ENCODE assay signal across 19 cellular contexts in genomic region chr15:97955529-97955928, GRCh38. TPM values are rescaled to one million over a fixed set of nuclear protein-coding genes. Genes with fewer than 3 reads are reported as not detected.
DNase-seq lines count a peak whose midpoint lies in the region; ATAC-seq and TF ChIP-seq lines count a peak whose summit lies in the region.
"Had no signal": no experiment of that assay in that cellular context is flagged by ENCODE, and none has a peak within 500 bp of the region (broad histone marks: within the 10 kb centered on the region; RNA-seq: fewer than 3 reads in every experiment).

No MANE protein-coding gene starts in this region.

- H3K4me3 ChIP-seq in Loucy (ENCODE audit: low read length, poor library complexity, severe bottlenecking) (no peak overlapping the region), transverse colon (no peak overlapping the region)
- H3K4me3 ChIP-seq: BLaER1 had no signal

- H3K36me3 Mint-ChIP-seq in activated CD4-positive, alpha-beta T cell treated with anti-CD3 and anti-CD28 coated beads, Interleukin-2, amount 10 ng/mL, durations not matched to agents 7 days and 5 days (ENCODE audit: low read depth), result no peaks in the 10 kb centered on the region
- H3K36me3 Mint-ChIP-seq in activated CD8-positive, alpha-beta T cell treated with anti-CD3 and anti-CD28 coated beads for 36 hours (ENCODE audit: low read depth), result no peaks in the 10 kb centered on the region
- H3K36me3 Mint-ChIP-seq: CD14-positive monocyte; CD4-positive, alpha-beta memory T cell; CD4-positive, CD25-positive, alpha-beta regulatory T cell; CD8-positive, alpha-beta memory T cell had no signal

- H3K4me1 Mint-ChIP-seq in activated CD4-positive, alpha-beta T cell treated with anti-CD3 and anti-CD28 coated beads, Interleukin-2, amount 10 ng/mL, durations not matched to agents 7 days and 5 days, result peaks cover 12% of the 10 kb centered on the region
- peaks cover 7% of the 10 kb centered on the region for H3K4me1 Mint-ChIP-seq in activated CD8-positive, alpha-beta T cell treated with anti-CD3 and anti-CD28 coated beads for 36 hours (ENCODE audit: low read depth)

- ATAC-seq in activated CD8-positive, alpha-beta T cell treated with anti-CD3 and anti-CD28 coated beads for 36 hours, result no peak
- ATAC-seq in GM18909 (IDR thresholded peaks at IDR 0.05; ENCODE audit: poor library complexity, unreplicated experiment), result no peak

- CTCF ChIA-PET in activated CD4-positive, alpha-beta T cell treated with anti-CD3 and anti-CD28 coated beads, Interleukin-2, amount 10 ng/mL, durations not matched to agents 7 days and 5 days (lab: Charles Lee), result no interaction called here
- CTCF ChIA-PET in activated CD8-positive, alpha-beta T cell treated with anti-CD3 and anti-CD28 coated beads for 36 hours (lab: Charles Lee), result no interaction called here

- H3K27me3 ChIP-seq in Loucy (ENCODE audit: insufficient read depth, low read length, poor library complexity, severe bottlenecking) (no peaks in the 10 kb centered on the region), transverse colon (no peaks in the 10 kb centered on the region)
- H3K27me3 ChIP-seq: BLaER1 had no signal

- no peak for TF ChIP-seq EP300 in transverse colon (IDR thresholded peaks at IDR 0.05; ENCODE audit: low read depth)

- peaks cover 25% of the 10 kb centered on the region for H3K4me1 ChIP-seq in Loucy (ENCODE audit: insufficient read depth, low read length, poor library complexity, severe bottlenecking)
- peaks cover 3 to 20% (median 14%) of the 10 kb centered on the region in 4 donors for H3K4me1 ChIP-seq in transverse colon
- H3K4me1 ChIP-seq: BE2C, Caco-2 had no signal

- intact Hi-C loops in transverse colon (cut with DNase I; ENCODE audit: low total_unique reads), result no loop called here
- intact Hi-C loops in activated CD8-positive, alpha-beta T cell treated with anti-CD3 and anti-CD28 coated beads for 36 hours (cut with micrococcal nuclease), result no loop called here

- H3K36me3 ChIP-seq in Loucy (ENCODE audit: insufficient read depth, low read length) (no peaks in the 10 kb centered on the region), transverse colon (no peaks in the 10 kb centered on the region)
- H3K36me3 ChIP-seq: BE2C, BLaER1 had no signal

- peak overlapping the region; percentile 37 for H3K27ac Mint-ChIP-seq in activated CD4-positive, alpha-beta T cell treated with anti-CD3 and anti-CD28 coated beads, Interleukin-2, amount 10 ng/mL, durations not matched to agents 7 days and 5 days
- H3K27ac Mint-ChIP-seq in activated CD8-positive, alpha-beta T cell treated with anti-CD3 and anti-CD28 coated beads for 36 hours, result no peak overlapping the region
- H3K27ac Mint-ChIP-seq: CD4-positive, alpha-beta memory T cell; CD4-positive, CD25-positive, alpha-beta regulatory T cell; CD8-positive, alpha-beta memory T cell had no signal

- TF ChIP-seq CTCF in Loucy (conservative IDR thresholded peaks at IDR 0.05; ENCODE audit: low read length), result no peak
- TF ChIP-seq CTCF in transverse colon (IDR thresholded peaks at IDR 0.05), result no peak
- no peak for TF ChIP-seq CTCF in activated CD8-positive, alpha-beta T cell treated with anti-CD3 and anti-CD28 coated beads for 36 hours (IDR thresholded peaks at IDR 0.05)

- H2AFZ ChIP-seq in Loucy (ENCODE audit: low read length), result no peak overlapping the region

- no peaks in the 10 kb centered on the region for H4K20me1 ChIP-seq in Loucy (ENCODE audit: insufficient read depth, low read length, poor library complexity, severe bottlenecking)
- H4K20me1 ChIP-seq: BLaER1 had no signal

- H3K9ac ChIP-seq in Loucy (ENCODE audit: low read depth, low read length, poor library complexity, severe bottlenecking), result no peak overlapping the region
- H3K9ac ChIP-seq: BLaER1 had no signal

- H3K9me3 Mint-ChIP-seq in activated CD4-positive, alpha-beta T cell treated with anti-CD3 and anti-CD28 coated beads, Interleukin-2, amount 10 ng/mL, durations not matched to agents 7 days and 5 days, result no peaks in the 10 kb centered on the region
- H3K9me3 Mint-ChIP-seq in activated CD8-positive, alpha-beta T cell treated with anti-CD3 and anti-CD28 coated beads for 36 hours, result no peaks in the 10 kb centered on the region

- H3F3A ChIP-seq in Loucy (ENCODE audit: low read depth), result no peaks in the 10 kb centered on the region; the same call in 1 of the 2 replicates

- H3K4me3 Mint-ChIP-seq in activated CD4-positive, alpha-beta T cell treated with anti-CD3 and anti-CD28 coated beads, Interleukin-2, amount 10 ng/mL, durations not matched to agents 7 days and 5 days, result no peak overlapping the region
- no peak overlapping the region for H3K4me3 Mint-ChIP-seq in activated CD8-positive, alpha-beta T cell treated with anti-CD3 and anti-CD28 coated beads for 36 hours
- H3K4me3 Mint-ChIP-seq: CD14-positive monocyte; CD4-positive, CD25-positive, alpha-beta regulatory T cell; CD8-positive, alpha-beta memory T cell had no signal

- in situ Hi-C loops in transverse colon (cut with MboI; ENCODE audit: low pct_ligation_motif_present in 1 of 4, low pct_unique_long_range_greater_than_20kb in 1 of 4, low sequenced_read_pairs in 3 of 4), result no loop called here

- TF ChIP-seq POLR2A in transverse colon (IDR thresholded peaks at IDR 0.05), result no peak

- H3K9me3 ChIP-seq in Loucy (ENCODE audit: insufficient read depth, low read depth, low read length) (no peaks in the 10 kb centered on the region), transverse colon (no peaks in the 10 kb centered on the region)
- H3K9me3 ChIP-seq: BE2C, Caco-2 had no signal

- peak overlapping the region in 3 of 4 donors; percentile 37 to 57 (median 48) for H3K27ac ChIP-seq in transverse colon
- H3K27ac ChIP-seq: BLaER1 had no signal

- H3K79me2 ChIP-seq in Loucy (ENCODE audit: insufficient read depth, low read length), result no peaks in the 10 kb centered on the region; the same call in 1 of the 2 replicates

- H3K4me2 ChIP-seq in Loucy (ENCODE audit: low read depth, low read length, poor library complexity, severe bottlenecking), result peak overlapping the region; percentile 31
- H3K4me2 ChIP-seq: BLaER1 had no signal

- 80 to 95% methylated on average over 4 of the region's 4 CpGs for WGBS in transverse colon (ENCODE audit: low coverage in 1 of 2), 2 donors

- POLR2A ChIA-PET in activated CD4-positive, alpha-beta T cell treated with anti-CD3 and anti-CD28 coated beads, Interleukin-2, amount 10 ng/mL, durations not matched to agents 7 days and 5 days (lab: Charles Lee), result no interaction called here
- POLR2A ChIA-PET in activated CD8-positive, alpha-beta T cell treated with anti-CD3 and anti-CD28 coated beads for 36 hours (lab: Charles Lee), result no interaction called here

- H3K9me2 ChIP-seq in Loucy (replicated peaks; ENCODE audit: low read depth, low read length), result no peaks in the 10 kb centered on the region

- peaks cover 1% of the 10 kb centered on the region for H3K27me3 Mint-ChIP-seq in activated CD4-positive, alpha-beta T cell treated with anti-CD3 and anti-CD28 coated beads, Interleukin-2, amount 10 ng/mL, durations not matched to agents 7 days and 5 days
- no peaks in the 10 kb centered on the region for H3K27me3 Mint-ChIP-seq in activated CD8-positive, alpha-beta T cell treated with anti-CD3 and anti-CD28 coated beads for 36 hours

- DNase-seq in activated CD4-positive, alpha-beta T cell treated with anti-CD3 and anti-CD28 coated beads, Interleukin-2, amount 10 ng/mL, durations not matched to agents 7 days and 5 days, result no peak
- no peak for DNase-seq in activated CD4-positive, alpha-beta T cell treated with anti-CD3 and anti-CD28 coated beads for 4 hours
- no peak for DNase-seq in transverse colon
- DNase-seq in activated CD8-positive, alpha-beta T cell treated with anti-CD3 and anti-CD28 coated beads for 36 hours, result no peak
- DNase-seq: 8988T; ACHN; BE2C; C1 segment of cervical spinal cord; Caco-2; Calu3; CD4-positive, alpha-beta memory T cell; CD4-positive, CD25-positive, alpha-beta regulatory T cell; CD8-positive, alpha-beta memory T cell; DMS79 treated with DMSO at 0.1 percent for 48 hours; GF-D8 had no signal

RNA-seq across cellular contexts. Expression of gene ARRDC4, which starts 5.0 kb away (rescaled TPM):
- total RNA-seq in activated CD4-positive, alpha-beta T cell treated with anti-CD3 and anti-CD28 coated beads, Interleukin-2, amount 10 ng/mL, durations not matched to agents 7 days and 5 days, result under 1 TPM; 0.52 to 0.56 TPM
- 100 to 1,000 TPM in 1 of 4 donors, 10 to 100 TPM in 3; 35.9 to 188 (median 70.7) TPM for total RNA-seq in transverse colon
- under 1 TPM; 0.90 to 0.94 TPM for total RNA-seq in activated CD8-positive, alpha-beta T cell treated with anti-CD3 and anti-CD28 coated beads for 36 hours

Comparison
In these comparisons a context has a peak if more than half of its experiments do, and no peak if none do; other contexts are left out.
1. RNA of gene ARRDC4, which starts 5.0 kb away (total RNA-seq): 35.9 to 188 TPM in transverse colon; 0.90 to 0.94 TPM in activated CD8-positive, alpha-beta T cell treated with anti-CD3 and anti-CD28 coated beads for 36 hours and 0.52 to 0.56 TPM in activated CD4-positive, alpha-beta T cell treated with anti-CD3 and anti-CD28 coated beads, Interleukin-2, amount 10 ng/mL, durations not matched to agents 7 days and 5 days; every median in the first group is over 10 times any median in the second.